Comparison of ENCODE assay signal across 14 cellular contexts in the genomic region with DNA sequence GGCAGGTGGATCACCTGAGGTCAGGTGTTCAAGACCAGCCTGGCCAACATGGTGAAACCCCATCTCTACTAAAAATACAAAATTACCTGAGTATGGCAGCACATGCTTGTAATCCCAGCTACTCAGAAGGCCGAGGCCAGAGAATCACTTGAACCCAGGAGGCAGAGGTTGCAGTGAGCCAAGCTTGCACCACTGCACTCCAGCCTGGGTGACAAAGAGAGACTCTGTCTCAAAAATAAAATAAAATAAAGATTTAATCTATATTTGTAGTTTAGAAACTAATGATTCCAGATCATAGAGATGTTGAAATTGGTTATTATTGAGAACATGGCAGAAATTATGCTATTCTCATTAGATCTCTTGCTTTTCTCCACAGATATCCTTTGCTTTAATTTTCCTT. TPM values are rescaled to one million over a fixed set of nuclear protein-coding genes. Genes with fewer than 3 reads are reported as not detected.
"Had no signal": no experiment of that assay in that cellular context is flagged by ENCODE, and none has a peak within 500 bp of the region (broad histone marks: within the 10 kb centered on the region; RNA-seq: fewer than 3 reads in every experiment).

A gene (plus strand): TSS at position 301 of the 400 bp plus-strand sequence.

RNA-seq across cellular contexts. Expression of the gene that starts here (rescaled TPM):
- total RNA-seq: activated B cell treated with CpG ODN at 0.5 μM for 24 hours; activated CD4-positive, alpha-beta memory T cell treated with anti-CD3 and anti-CD28 coated beads for 36 hours; activated CD4-positive, alpha-beta memory T cell treated with anti-CD3 and anti-CD28 coated beads, Interleukin-2, amount 10 ng/mL, durations not matched to agents 7 days and 5 days; activated CD4-positive, alpha-beta T cell treated with anti-CD3 and anti-CD28 coated beads for 36 hours; activated CD4-positive, alpha-beta T cell treated with anti-CD3 and anti-CD28 coated beads, Interleukin-2, amount 10 ng/mL, durations not matched to agents 24 days and 14 days; activated CD4-positive, alpha-beta T cell treated with anti-CD3 and anti-CD28 coated beads, Interleukin-2, amount 10 ng/mL, durations not matched to agents 7 days and 5 days; activated CD8-positive, alpha-beta memory T cell treated with anti-CD3 and anti-CD28 coated beads for 36 hours; activated CD8-positive, alpha-beta memory T cell treated with anti-CD3 and anti-CD28 coated beads, Interleukin-2, amount 10 ng/mL, durations not matched to agents 7 days and 5 days; activated CD8-positive, alpha-beta T cell treated with anti-CD3 and anti-CD28 coated beads for 36 hours; activated CD8-positive, alpha-beta T cell treated with anti-CD3 and anti-CD28 coated beads, Interleukin-2, amount 10 ng/mL, durations not matched to agents 7 days and 5 days; T-helper 1 cell treated with Interleukin-12 subunit alpha and Interleukin-12 subunit beta and Interleukin-4 antibody, amounts not matched to agents 30 ng/mL and 1 ng/mL, for 36 hours; T-helper 17 cell; T-helper 2 cell treated with Interferon-gamma antibody and Interleukin-4, amounts not matched to agents 100 ng/mL and 5 ng/mL, for 36 hours; WTC11 had no signal
